ENCODE assay signal across 23 cellular contexts in the genomic region with DNA sequence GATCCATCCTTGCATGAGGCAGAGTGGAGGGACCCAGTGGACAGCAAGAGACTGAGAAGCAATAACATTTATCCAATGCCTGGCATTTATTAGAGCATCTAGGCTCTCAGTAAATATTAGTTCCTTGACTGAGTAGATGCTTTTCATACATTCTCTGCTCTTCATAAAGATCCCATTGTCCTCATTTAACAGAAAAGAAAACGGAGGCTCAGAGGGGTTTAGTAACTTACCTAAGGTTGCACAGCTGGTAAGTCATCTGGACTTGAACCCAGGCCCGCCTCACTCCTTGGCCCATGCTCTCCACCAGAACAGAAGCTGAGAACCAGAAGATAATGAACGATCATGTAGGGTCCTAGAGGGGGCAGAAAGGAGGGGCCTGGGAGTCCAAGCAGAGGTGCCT. TPM values are rescaled to one million over a fixed set of nuclear protein-coding genes. Genes with fewer than 3 reads are reported as not detected.
DNase-seq lines count a peak whose midpoint lies in the region; ATAC-seq, FAIRE-seq and TF ChIP-seq lines count a peak whose summit lies in the region.
"Had no signal": no experiment of that assay in that cellular context is flagged by ENCODE, and none has a peak within 500 bp of the region (broad histone marks: within the 10 kb centered on the region; RNA-seq: fewer than 3 reads in every experiment).

No MANE protein-coding gene starts in this region.

- in situ Hi-C loops in HepG2 (cut with HindIII; ENCODE audit: extremely low pct_ligation_motif_present, low pct_unique_long_range_greater_than_20kb): no loop called here

- no peaks in the 10 kb centered on the region for H3F3A ChIP-seq in smooth muscle cell (ENCODE audit: low read depth)

- peak overlapping the region; percentile 33 for H3K27ac Mint-ChIP-seq in memory B cell
- H3K27ac Mint-ChIP-seq: B cell had no signal

- H3K27ac ChIP-seq in HepG2 (ENCODE audit: extremely low read length, insufficient read depth, low read length): no peak overlapping the region
- H3K27ac ChIP-seq in right lobe of liver: no peak overlapping the region
- peak overlapping the region; percentile 100 for H3K27ac ChIP-seq in SK-N-MC
- H3K27ac ChIP-seq in smooth muscle cell (ENCODE audit: low read depth): no peak overlapping the region
- H3K27ac ChIP-seq: GM23248, SJSA1 had no signal

- H3K79me2 ChIP-seq in HepG2 (ENCODE audit: insufficient read depth, low read length) (no peaks in the 10 kb centered on the region), smooth muscle cell (ENCODE audit: low read depth) (no peaks in the 10 kb centered on the region)

- H3K27me3 Mint-ChIP-seq in memory B cell: no peaks in the 10 kb centered on the region
- H3K27me3 Mint-ChIP-seq: B cell had no signal

- no peaks in the 10 kb centered on the region for H3K4me1 ChIP-seq in HepG2 (ENCODE audit: insufficient read depth, low read length)
- H3K4me1 ChIP-seq in right lobe of liver: peaks cover 0 to 19% (median 8%) of the 10 kb centered on the region in 4 donors
- H3K4me1 ChIP-seq in smooth muscle cell (ENCODE audit: low read depth): peaks cover 14% of the 10 kb centered on the region

- H3K36me3 Mint-ChIP-seq in memory B cell: peaks cover 26% of the 10 kb centered on the region

- no peaks in the 10 kb centered on the region for H4K20me1 ChIP-seq in HepG2 (ENCODE audit: insufficient read depth, low read length)
- H4K20me1 ChIP-seq in smooth muscle cell (ENCODE audit: low read depth): peaks cover 14% of the 10 kb centered on the region

- no peak overlapping the region for H3K9ac ChIP-seq in HepG2 (ENCODE audit: insufficient read depth, low read depth, low read length)
- no peak overlapping the region for H3K9ac ChIP-seq in SK-N-MC (ENCODE audit: insufficient read length)
- no peak overlapping the region for H3K9ac ChIP-seq in smooth muscle cell (ENCODE audit: low read depth)
- H3K9ac ChIP-seq: GM23248 had no signal

- TF ChIP-seq EP300 in HepG2 (IDR thresholded peaks at IDR 0.05; ENCODE audit: low read depth in 2 of 2, low read length in 2 of 2) (no peak), HepG2 (CRISPR knock-in tag; IDR thresholded peaks at IDR 0.05; ENCODE audit: borderline replicate concordance) (no peak)

- peaks cover 9% of the 10 kb centered on the region for H3K9me3 Mint-ChIP-seq in memory B cell
- H3K9me3 Mint-ChIP-seq: H9 had no signal

- 96% methylated on average over 3 of the region's 3 CpGs for WGBS in HepG2 (ENCODE audit: low lambda C conversion rate)
- 93% methylated on average over 2 of the region's 3 CpGs for WGBS in right lobe of liver (ENCODE audit: insufficient coverage, low coverage, low lambda C conversion rate, missing lambda C conversion rate)
- WGBS in smooth muscle cell (ENCODE audit: low lambda C conversion rate): 94% methylated on average over 3 of the region's 3 CpGs

- intact Hi-C loops in HepG2 (cut with micrococcal nuclease; ENCODE audit: unreplicated experiment): no loop called here
- intact Hi-C loops in right lobe of liver (cut with DNase I): no loop called here

- H3K27me3 ChIP-seq in HepG2 (ENCODE audit: control insufficient read depth in 1 of 2, insufficient read depth in 2 of 2, low read length in 2 of 2): no peaks in the 10 kb centered on the region
- no peaks in the 10 kb centered on the region for H3K27me3 ChIP-seq in right lobe of liver
- H3K27me3 ChIP-seq in smooth muscle cell (ENCODE audit: low read depth): no peaks in the 10 kb centered on the region
- H3K27me3 ChIP-seq: SJSA1 had no signal

- peaks cover 8% of the 10 kb centered on the region for H3K4me1 Mint-ChIP-seq in memory B cell

- H2AFZ ChIP-seq in HepG2 (ENCODE audit: low read length) (no peak overlapping the region), smooth muscle cell (ENCODE audit: low read depth) (no peak overlapping the region)
- H2AFZ ChIP-seq: GM23248 had no signal

- no peak for TF ChIP-seq POLR2A in HepG2 (IDR thresholded peaks at IDR 0.05; ENCODE audit: insufficient read depth in 1 of 2, low read depth in 2 of 2, low read length in 2 of 2)
- no peak for TF ChIP-seq POLR2A in right lobe of liver (IDR thresholded peaks at IDR 0.05)

- no peak for TF ChIP-seq RAD21 in HepG2 (CRISPR knock-in tag; IDR thresholded peaks at IDR 0.05)

- POLR2A ChIA-PET in HepG2 (lab: Yijun Ruan, JAX): no interaction called here

- FAIRE-seq in HepG2 (lab: Jason Lieb, UNC): no peak
- FAIRE-seq: GM12891, RCC 7860 had no signal

- ATAC-seq in HepG2 (no peak), right lobe of liver (no peak), memory B cell (ENCODE audit: low read depth) (no peak)

- H3K9me3 ChIP-seq in HepG2 (ENCODE audit: low read length) (no peaks in the 10 kb centered on the region), right lobe of liver (no peaks in the 10 kb centered on the region), SK-N-MC (ENCODE audit: low read depth, low read length) (no peaks in the 10 kb centered on the region; the same call in 1 of the 2 replicates), smooth muscle cell (replicated peaks; ENCODE audit: low read depth) (no peaks in the 10 kb centered on the region)
- H3K9me3 ChIP-seq: SJSA1 had no signal

- no peak for DNase-seq in HepG2 (ENCODE audit: low spot score)
- DNase-seq in right lobe of liver: no peak
- no peak for DNase-seq in SK-N-MC (ENCODE audit: low read depth, low spot score)
- no peak for DNase-seq in memory B cell (ENCODE audit: low spot score in 2 of 2)
- no peak for DNase-seq in smooth muscle cell (lab: John Stamatoyannopoulos, UW; ENCODE audit: unreplicated experiment)
- DNase-seq in hypothalamus (lab: John Stamatoyannopoulos, UW): no peak
- no peak for DNase-seq in NCI-H2081 (lab: John Stamatoyannopoulos, UW)
- DNase-seq in HuH-7.5 (ENCODE audit: low spot score): no peak
- DNase-seq: GM23248, H9, IMR-90, Karpas-422, MV-4-11, NCI-H1694, NCI-H2081 treated with DMSO at 0.1 percent for 48 hours, NCI-H2171 treated with DMSO at 0.1 percent for 48 hours, NCI-H446, NCI-H526 had no signal

- no peak overlapping the region for H3K4me3 Mint-ChIP-seq in memory B cell
- H3K4me3 Mint-ChIP-seq: B cell, CD14-positive monocyte, H9 had no signal

- CTCF ChIA-PET in HepG2 (lab: Yijun Ruan, JAX; ENCODE audit: low intra/inter-chr PET ratio, low total read pairs): no interaction called here

- H3K4me2 ChIP-seq in HepG2 (ENCODE audit: low read depth, low read length): no peak overlapping the region
- H3K4me2 ChIP-seq in smooth muscle cell: no peak overlapping the region

- no peak for TF ChIP-seq CTCF in HepG2 (CRISPR knock-in tag; IDR thresholded peaks at IDR 0.05)
- TF ChIP-seq CTCF in right lobe of liver (IDR thresholded peaks at IDR 0.05): no peak
- no peak for TF ChIP-seq CTCF in smooth muscle cell (IDR thresholded peaks at IDR 0.05; ENCODE audit: borderline replicate concordance, insufficient read depth, poor library complexity, severe bottlenecking)

- H3K4me3 ChIP-seq in HepG2 (replicated peaks in 1 of 3; ENCODE audit: insufficient read depth in 1 of 3, low read depth in 2 of 3, low read length in 3 of 3) (no peak overlapping the region), right lobe of liver (no peak overlapping the region), SK-N-MC (no peak overlapping the region), smooth muscle cell (no peak overlapping the region)
- H3K4me3 ChIP-seq: GM23248, SJSA1 had no signal

- H3K36me3 ChIP-seq in HepG2 (replicated peaks in 1 of 2; ENCODE audit: control insufficient read depth in 1 of 2, insufficient read depth in 2 of 2, low read length in 2 of 2): peaks cover 40 to 86% of the 10 kb centered on the region in 2 experiments
- H3K36me3 ChIP-seq in right lobe of liver: peaks cover 0 to 78% (median 38%) of the 10 kb centered on the region in 4 donors
- peaks cover 84% of the 10 kb centered on the region for H3K36me3 ChIP-seq in SK-N-MC (ENCODE audit: insufficient read depth, low read length)
- peaks cover 12% of the 10 kb centered on the region for H3K36me3 ChIP-seq in smooth muscle cell (ENCODE audit: low read depth)
- H3K36me3 ChIP-seq: SJSA1 had no signal

- BruUV-seq in HepG2 (replicated peaks; lab: Mats Ljungman, UMichigan): no TSS peak

TF ChIP-seq in HepG2, 621 proteins besides CTCF, POLR2A, EP300 and RAD21 (continues in another document):
- TF ChIP-seq, protein P1, sequence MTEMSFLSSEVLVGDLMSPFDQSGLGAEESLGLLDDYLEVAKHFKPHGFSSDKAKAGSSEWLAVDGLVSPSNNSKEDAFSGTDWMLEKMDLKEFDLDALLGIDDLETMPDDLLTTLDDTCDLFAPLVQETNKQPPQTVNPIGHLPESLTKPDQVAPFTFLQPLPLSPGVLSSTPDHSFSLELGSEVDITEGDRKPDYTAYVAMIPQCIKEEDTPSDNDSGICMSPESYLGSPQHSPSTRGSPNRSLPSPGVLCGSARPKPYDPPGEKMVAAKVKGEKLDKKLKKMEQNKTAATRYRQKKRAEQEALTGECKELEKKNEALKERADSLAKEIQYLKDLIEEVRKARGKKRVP (CRISPR knock-in tag; IDR thresholded peaks at IDR 0.05): no peak
- TF ChIP-seq RBAK (CRISPR knock-in tag; IDR thresholded peaks at IDR 0.05) (no peak), ZNF768 (CRISPR knock-in tag; IDR thresholded peaks at IDR 0.05) (peak; percentile 39; the same call in 1 of the 2 replicates)

RNA-seq across cellular contexts. Expression of gene SEC22A, which starts 52.2 kb away (rescaled TPM):
- total RNA-seq in HepG2 (2016; rRNA removed; fragmentation: Illumina TruSeq; extraction: Trizol) (17.3 and 20.2 TPM in 2 replicates), right lobe of liver (10 to 100 TPM in 4 of 6 experiments, 1 to 10 TPM in 2; 7.5 to 24.9 (median 11.0) TPM), smooth muscle cell (30.7 and 43.2 TPM in 2 replicates)
- 10.1 and 11.0 TPM in 2 replicates for total RNA-seq in HepG2 (2016; cell fraction: cytosol; rRNA removed; fragmentation: Illumina TruSeq; extraction: Trizol; ENCODE audit: low read depth)
- total RNA-seq in HepG2 (2016; cell fraction: insoluble cytoplasmic fraction; rRNA removed; fragmentation: Illumina TruSeq; extraction: Trizol): 16.4 and 18.4 TPM in 2 replicates
- total RNA-seq in HepG2 (2016; cell fraction: membrane; rRNA removed; fragmentation: Illumina TruSeq; extraction: Trizol): 10.4 and 13.0 TPM in 2 replicates
- total RNA-seq in HepG2 (2016; cell fraction: nucleus; rRNA removed; fragmentation: Illumina TruSeq; extraction: Trizol): 16.5 and 18.0 TPM in 2 replicates
- polyA plus RNA-seq in HepG2 (2011; rRNA removed) (12.0 and 14.1 TPM in 2 replicates), smooth muscle cell (19.3 and 34.2 TPM in 2 replicates)
- polyA plus RNA-seq in HepG2 (2011; cell fraction: cytosol; rRNA removed): 9.2 and 14.0 TPM in 2 replicates
- 5.3 and 6.1 TPM in 2 replicates for polyA plus RNA-seq in HepG2 (2011; cell fraction: nucleus; rRNA removed)
- 7.1 and 10.9 TPM in 2 replicates for polyA plus RNA-seq in HepG2 (2012)
- polyA plus RNA-seq in HepG2 (2016; cell fraction: cytosol; fragmentation: Illumina TruSeq; extraction: Trizol; ENCODE audit: low read depth): 3.1 and 3.3 TPM in 2 replicates
- 13.6 and 16.4 TPM in 2 replicates for polyA plus RNA-seq in HepG2 (2016; cell fraction: insoluble cytoplasmic fraction; fragmentation: Illumina TruSeq; extraction: Trizol; ENCODE audit: low read depth)
- 4.6 and 4.7 TPM in 2 replicates for polyA plus RNA-seq in HepG2 (2016; cell fraction: membrane; fragmentation: Illumina TruSeq; extraction: Trizol; ENCODE audit: low read depth)
- polyA plus RNA-seq in HepG2 (2016; cell fraction: nucleus; fragmentation: Illumina TruSeq; extraction: Trizol; ENCODE audit: insufficient read depth, low read depth): 13.1 and 19.4 TPM in 2 replicates
- 13.8 and 17.5 TPM in 2 replicates for polyA minus RNA-seq in HepG2 (2011; rRNA and poly(A)+ RNA removed; ENCODE audit: low replicate concordance)
- 7.5 and 11.2 TPM in 2 replicates for polyA minus RNA-seq in HepG2 (2011; cell fraction: cytosol; rRNA and poly(A)+ RNA removed)
- polyA minus RNA-seq in HepG2 (2011; cell fraction: nucleus; rRNA and poly(A)+ RNA removed): 21.6 and 22.4 TPM in 2 replicates
